Comparison of ENCODE assay signal across 1 cellular context in the genomic region with DNA sequence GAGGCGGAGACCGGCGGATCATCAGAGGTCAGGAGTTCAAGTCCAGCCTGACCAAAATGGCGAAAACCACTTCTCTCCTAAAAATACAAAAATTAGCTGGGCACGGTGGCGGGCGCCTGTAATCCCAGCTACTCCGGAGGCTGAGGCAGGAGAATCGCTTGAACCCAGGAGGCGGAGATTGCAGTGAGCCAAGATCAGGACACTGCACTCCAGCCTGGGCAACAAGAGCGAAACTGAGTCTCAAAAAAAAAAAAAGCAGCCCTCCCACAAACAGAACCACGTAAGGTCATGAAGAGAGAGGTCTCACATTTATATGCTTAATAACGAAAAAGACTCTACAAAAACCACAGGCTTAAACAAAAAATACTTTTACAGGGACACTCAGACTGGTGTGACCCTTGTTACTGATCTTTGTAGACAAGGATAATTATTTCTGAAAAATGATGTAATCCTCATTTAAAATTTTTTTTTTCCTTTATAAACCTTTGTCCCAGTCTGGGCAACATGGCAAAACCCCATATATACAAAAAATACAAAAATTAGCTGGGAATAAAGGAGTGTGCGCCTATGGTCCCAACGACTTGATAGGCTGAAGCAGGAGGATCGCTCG.
A peak's percentile ranks its signal among the peaks of the same experiment; 100 is the strongest.
TF ChIP-seq lines count a peak whose summit lies in the region.

No MANE protein-coding gene starts in this region.

TF ChIP-seq in K562, 482 proteins besides CTCF, POLR2A, EP300 and RAD21 (continued from another document and continues in another):
- TF ChIP-seq, protein P1, sequence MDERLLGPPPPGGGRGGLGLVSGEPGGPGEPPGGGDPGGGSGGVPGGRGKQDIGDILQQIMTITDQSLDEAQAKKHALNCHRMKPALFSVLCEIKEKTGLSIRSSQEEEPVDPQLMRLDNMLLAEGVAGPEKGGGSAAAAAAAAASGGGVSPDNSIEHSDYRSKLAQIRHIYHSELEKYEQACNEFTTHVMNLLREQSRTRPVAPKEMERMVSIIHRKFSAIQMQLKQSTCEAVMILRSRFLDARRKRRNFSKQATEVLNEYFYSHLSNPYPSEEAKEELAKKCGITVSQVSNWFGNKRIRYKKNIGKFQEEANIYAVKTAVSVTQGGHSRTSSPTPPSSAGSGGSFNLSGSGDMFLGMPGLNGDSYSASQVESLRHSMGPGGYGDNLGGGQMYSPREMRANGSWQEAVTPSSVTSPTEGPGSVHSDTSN (CRISPR knock-in tag; IDR thresholded peaks at IDR 0.05; ENCODE audit: low read depth), result no peak
- TF ChIP-seq, protein P1 (tag; conservative IDR thresholded peaks at IDR 0.05; ENCODE audit: low read depth), result no peak
- TF ChIP-seq ZNF12 (CRISPR knock-in tag; IDR thresholded peaks at IDR 0.05) (no peak), KDM1A (IDR thresholded peaks at IDR 0.05) (0 out of 4 replicates have a peak, but pooled peaks have one; percentile 7 to 23), PHB2 (IDR thresholded peaks at IDR 0.05; ENCODE audit: low read depth) (no peak), ADNP (tag; IDR thresholded peaks at IDR 0.05) (peak; percentile 89), ZNF507 (tag; conservative IDR thresholded peaks at IDR 0.05) (no peak), MEF2D (tag; conservative IDR thresholded peaks at IDR 0.05; ENCODE audit: low read depth) (peak; percentile 26; the same call in 1 of the 2 replicates), ZEB2 (IDR thresholded peaks at IDR 0.05) (no peak), ZNF41 (CRISPR knock-in tag; conservative IDR thresholded peaks at IDR 0.05) (0 out of 2 replicates have a peak, but pooled peaks have one; percentile 8), HNRNPUL1 (IDR thresholded peaks at IDR 0.05; ENCODE audit: low read length) (no peak), SREBF1 (IDR thresholded peaks at IDR 0.05; ENCODE audit: borderline replicate concordance, low read depth, low read length) (no peak), SIN3B (IDR thresholded peaks at IDR 0.05; ENCODE audit: low read depth) (no peak), SPI1 (IDR thresholded peaks at IDR 0.05; ENCODE audit: borderline replicate concordance, low read depth, low read length) (no peak), ZNF79 (CRISPR knock-in tag; IDR thresholded peaks at IDR 0.05; ENCODE audit: low read depth) (no peak), ZNF133 (CRISPR knock-in tag; IDR thresholded peaks at IDR 0.05) (no peak), ZFPM2 (CRISPR knock-in tag; IDR thresholded peaks at IDR 0.05) (no peak), ARID1B (IDR thresholded peaks at IDR 0.05) (no peak), ZNF134 (CRISPR knock-in tag; conservative IDR thresholded peaks at IDR 0.05) (no peak), HOXB6 (CRISPR knock-in tag; IDR thresholded peaks at IDR 0.05; ENCODE audit: borderline replicate concordance) (no peak), ZNF217 (CRISPR knock-in tag; IDR thresholded peaks at IDR 0.05) (no peak), KLF6 (CRISPR knock-in tag; IDR thresholded peaks at IDR 0.05; ENCODE audit: borderline replicate concordance) (peak; percentile 55; the same call in 1 of the 2 replicates), PURB (CRISPR knock-in tag; IDR thresholded peaks at IDR 0.05; ENCODE audit: low read depth) (no peak), FOSL1 (tag; conservative IDR thresholded peaks at IDR 0.05) (peak; percentile 44; the same call in 1 of the 2 replicates), SLC30A9 (CRISPR knock-in tag; IDR thresholded peaks at IDR 0.05) (no peak), NR4A1 (CRISPR knock-in tag; IDR thresholded peaks at IDR 0.05) (no peak), NR4A1 (tag; IDR thresholded peaks at IDR 0.05) (peak; percentile 86), SMAD4 (CRISPR knock-in tag; conservative IDR thresholded peaks at IDR 0.05) (peak; percentile 92)
- TF ChIP-seq, protein P2, sequence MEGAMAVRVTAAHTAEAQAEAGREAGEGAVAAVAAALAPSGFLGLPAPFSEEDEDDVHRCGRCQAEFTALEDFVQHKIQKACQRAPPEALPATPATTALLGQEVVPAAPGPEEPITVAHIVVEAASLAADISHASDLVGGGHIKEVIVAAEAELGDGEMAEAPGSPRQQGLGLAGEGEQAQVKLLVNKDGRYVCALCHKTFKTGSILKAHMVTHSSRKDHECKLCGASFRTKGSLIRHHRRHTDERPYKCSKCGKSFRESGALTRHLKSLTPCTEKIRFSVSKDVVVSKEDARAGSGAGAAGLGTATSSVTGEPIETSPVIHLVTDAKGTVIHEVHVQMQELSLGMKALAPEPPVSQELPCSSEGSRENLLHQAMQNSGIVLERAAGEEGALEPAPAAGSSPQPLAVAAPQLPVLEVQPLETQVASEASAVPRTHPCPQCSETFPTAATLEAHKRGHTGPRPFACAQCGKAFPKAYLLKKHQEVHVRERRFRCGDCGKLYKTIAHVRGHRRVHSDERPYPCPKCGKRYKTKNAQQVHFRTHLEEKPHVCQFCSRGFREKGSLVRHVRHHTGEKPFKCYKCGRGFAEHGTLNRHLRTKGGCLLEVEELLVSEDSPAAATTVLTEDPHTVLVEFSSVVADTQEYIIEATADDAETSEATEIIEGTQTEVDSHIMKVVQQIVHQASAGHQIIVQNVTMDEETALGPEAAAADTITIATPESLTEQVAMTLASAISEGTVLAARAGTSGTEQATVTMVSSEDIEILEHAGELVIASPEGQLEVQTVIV (CRISPR knock-in tag; IDR thresholded peaks at IDR 0.05; ENCODE audit: borderline replicate concordance), result no peak
- TF ChIP-seq, protein P3, sequence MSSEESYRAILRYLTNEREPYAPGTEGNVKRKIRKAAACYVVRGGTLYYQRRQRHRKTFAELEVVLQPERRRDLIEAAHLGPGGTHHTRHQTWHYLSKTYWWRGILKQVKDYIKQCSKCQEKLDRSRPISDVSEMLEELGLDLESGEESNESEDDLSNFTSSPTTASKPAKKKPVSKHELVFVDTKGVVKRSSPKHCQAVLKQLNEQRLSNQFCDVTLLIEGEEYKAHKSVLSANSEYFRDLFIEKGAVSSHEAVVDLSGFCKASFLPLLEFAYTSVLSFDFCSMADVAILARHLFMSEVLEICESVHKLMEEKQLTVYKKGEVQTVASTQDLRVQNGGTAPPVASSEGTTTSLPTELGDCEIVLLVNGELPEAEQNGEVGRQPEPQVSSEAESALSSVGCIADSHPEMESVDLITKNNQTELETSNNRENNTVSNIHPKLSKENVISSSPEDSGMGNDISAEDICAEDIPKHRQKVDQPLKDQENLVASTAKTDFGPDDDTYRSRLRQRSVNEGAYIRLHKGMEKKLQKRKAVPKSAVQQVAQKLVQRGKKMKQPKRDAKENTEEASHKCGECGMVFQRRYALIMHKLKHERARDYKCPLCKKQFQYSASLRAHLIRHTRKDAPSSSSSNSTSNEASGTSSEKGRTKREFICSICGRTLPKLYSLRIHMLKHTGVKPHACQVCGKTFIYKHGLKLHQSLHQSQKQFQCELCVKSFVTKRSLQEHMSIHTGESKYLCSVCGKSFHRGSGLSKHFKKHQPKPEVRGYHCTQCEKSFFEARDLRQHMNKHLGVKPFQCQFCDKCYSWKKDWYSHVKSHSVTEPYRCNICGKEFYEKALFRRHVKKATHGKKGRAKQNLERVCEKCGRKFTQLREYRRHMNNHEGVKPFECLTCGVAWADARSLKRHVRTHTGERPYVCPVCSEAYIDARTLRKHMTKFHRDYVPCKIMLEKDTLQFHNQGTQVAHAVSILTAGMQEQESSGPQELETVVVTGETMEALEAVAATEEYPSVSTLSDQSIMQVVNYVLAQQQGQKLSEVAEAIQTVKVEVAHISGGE (CRISPR knock-in tag; IDR thresholded peaks at IDR 0.05), result no peak
- TF ChIP-seq, protein P4, sequence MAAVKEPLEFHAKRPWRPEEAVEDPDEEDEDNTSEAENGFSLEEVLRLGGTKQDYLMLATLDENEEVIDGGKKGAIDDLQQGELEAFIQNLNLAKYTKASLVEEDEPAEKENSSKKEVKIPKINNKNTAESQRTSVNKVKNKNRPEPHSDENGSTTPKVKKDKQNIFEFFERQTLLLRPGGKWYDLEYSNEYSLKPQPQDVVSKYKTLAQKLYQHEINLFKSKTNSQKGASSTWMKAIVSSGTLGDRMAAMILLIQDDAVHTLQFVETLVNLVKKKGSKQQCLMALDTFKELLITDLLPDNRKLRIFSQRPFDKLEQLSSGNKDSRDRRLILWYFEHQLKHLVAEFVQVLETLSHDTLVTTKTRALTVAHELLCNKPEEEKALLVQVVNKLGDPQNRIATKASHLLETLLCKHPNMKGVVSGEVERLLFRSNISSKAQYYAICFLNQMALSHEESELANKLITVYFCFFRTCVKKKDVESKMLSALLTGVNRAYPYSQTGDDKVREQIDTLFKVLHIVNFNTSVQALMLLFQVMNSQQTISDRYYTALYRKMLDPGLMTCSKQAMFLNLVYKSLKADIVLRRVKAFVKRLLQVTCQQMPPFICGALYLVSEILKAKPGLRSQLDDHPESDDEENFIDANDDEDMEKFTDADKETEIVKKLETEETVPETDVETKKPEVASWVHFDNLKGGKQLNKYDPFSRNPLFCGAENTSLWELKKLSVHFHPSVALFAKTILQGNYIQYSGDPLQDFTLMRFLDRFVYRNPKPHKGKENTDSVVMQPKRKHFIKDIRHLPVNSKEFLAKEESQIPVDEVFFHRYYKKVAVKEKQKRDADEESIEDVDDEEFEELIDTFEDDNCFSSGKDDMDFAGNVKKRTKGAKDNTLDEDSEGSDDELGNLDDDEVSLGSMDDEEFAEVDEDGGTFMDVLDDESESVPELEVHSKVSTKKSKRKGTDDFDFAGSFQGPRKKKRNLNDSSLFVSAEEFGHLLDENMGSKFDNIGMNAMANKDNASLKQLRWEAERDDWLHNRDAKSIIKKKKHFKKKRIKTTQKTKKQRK (IDR thresholded peaks at IDR 0.05; ENCODE audit: borderline replicate concordance, low read depth, low read length), result no peak
- TF ChIP-seq, protein P5, sequence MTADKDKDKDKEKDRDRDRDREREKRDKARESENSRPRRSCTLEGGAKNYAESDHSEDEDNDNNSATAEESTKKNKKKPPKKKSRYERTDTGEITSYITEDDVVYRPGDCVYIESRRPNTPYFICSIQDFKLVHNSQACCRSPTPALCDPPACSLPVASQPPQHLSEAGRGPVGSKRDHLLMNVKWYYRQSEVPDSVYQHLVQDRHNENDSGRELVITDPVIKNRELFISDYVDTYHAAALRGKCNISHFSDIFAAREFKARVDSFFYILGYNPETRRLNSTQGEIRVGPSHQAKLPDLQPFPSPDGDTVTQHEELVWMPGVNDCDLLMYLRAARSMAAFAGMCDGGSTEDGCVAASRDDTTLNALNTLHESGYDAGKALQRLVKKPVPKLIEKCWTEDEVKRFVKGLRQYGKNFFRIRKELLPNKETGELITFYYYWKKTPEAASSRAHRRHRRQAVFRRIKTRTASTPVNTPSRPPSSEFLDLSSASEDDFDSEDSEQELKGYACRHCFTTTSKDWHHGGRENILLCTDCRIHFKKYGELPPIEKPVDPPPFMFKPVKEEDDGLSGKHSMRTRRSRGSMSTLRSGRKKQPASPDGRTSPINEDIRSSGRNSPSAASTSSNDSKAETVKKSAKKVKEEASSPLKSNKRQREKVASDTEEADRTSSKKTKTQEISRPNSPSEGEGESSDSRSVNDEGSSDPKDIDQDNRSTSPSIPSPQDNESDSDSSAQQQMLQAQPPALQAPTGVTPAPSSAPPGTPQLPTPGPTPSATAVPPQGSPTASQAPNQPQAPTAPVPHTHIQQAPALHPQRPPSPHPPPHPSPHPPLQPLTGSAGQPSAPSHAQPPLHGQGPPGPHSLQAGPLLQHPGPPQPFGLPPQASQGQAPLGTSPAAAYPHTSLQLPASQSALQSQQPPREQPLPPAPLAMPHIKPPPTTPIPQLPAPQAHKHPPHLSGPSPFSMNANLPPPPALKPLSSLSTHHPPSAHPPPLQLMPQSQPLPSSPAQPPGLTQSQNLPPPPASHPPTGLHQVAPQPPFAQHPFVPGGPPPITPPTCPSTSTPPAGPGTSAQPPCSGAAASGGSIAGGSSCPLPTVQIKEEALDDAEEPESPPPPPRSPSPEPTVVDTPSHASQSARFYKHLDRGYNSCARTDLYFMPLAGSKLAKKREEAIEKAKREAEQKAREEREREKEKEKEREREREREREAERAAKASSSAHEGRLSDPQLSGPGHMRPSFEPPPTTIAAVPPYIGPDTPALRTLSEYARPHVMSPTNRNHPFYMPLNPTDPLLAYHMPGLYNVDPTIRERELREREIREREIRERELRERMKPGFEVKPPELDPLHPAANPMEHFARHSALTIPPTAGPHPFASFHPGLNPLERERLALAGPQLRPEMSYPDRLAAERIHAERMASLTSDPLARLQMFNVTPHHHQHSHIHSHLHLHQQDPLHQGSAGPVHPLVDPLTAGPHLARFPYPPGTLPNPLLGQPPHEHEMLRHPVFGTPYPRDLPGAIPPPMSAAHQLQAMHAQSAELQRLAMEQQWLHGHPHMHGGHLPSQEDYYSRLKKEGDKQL (CRISPR knock-in tag; IDR thresholded peaks at IDR 0.05; ENCODE audit: borderline replicate concordance), result no peak
- TF ChIP-seq, protein P6, sequence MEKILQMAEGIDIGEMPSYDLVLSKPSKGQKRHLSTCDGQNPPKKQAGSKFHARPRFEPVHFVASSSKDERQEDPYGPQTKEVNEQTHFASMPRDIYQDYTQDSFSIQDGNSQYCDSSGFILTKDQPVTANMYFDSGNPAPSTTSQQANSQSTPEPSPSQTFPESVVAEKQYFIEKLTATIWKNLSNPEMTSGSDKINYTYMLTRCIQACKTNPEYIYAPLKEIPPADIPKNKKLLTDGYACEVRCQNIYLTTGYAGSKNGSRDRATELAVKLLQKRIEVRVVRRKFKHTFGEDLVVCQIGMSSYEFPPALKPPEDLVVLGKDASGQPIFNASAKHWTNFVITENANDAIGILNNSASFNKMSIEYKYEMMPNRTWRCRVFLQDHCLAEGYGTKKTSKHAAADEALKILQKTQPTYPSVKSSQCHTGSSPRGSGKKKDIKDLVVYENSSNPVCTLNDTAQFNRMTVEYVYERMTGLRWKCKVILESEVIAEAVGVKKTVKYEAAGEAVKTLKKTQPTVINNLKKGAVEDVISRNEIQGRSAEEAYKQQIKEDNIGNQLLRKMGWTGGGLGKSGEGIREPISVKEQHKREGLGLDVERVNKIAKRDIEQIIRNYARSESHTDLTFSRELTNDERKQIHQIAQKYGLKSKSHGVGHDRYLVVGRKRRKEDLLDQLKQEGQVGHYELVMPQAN (IDR thresholded peaks at IDR 0.05; ENCODE audit: borderline replicate concordance), result no peak
- TF ChIP-seq, protein P7, sequence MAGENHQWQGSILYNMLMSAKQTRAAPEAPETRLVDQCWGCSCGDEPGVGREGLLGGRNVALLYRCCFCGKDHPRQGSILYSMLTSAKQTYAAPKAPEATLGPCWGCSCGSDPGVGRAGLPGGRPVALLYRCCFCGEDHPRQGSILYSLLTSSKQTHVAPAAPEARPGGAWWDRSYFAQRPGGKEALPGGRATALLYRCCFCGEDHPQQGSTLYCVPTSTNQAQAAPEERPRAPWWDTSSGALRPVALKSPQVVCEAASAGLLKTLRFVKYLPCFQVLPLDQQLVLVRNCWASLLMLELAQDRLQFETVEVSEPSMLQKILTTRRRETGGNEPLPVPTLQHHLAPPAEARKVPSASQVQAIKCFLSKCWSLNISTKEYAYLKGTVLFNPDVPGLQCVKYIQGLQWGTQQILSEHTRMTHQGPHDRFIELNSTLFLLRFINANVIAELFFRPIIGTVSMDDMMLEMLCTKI (IDR thresholded peaks at IDR 0.05; ENCODE audit: partially characterized antibody), result no peak
- TF ChIP-seq, protein P8, sequence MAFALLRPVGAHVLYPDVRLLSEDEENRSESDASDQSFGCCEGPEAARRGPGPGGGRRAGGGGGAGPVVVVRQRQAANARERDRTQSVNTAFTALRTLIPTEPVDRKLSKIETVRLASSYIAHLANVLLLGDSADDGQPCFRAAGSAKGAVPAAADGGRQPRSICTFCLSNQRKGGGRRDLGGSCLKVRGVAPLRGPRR (CRISPR knock-in tag; IDR thresholded peaks at IDR 0.05), result peak; percentile 75; the same call in 1 of the 2 replicates
